19 cellular contexts compared by ENCODE assay signal in the genomic region with DNA sequence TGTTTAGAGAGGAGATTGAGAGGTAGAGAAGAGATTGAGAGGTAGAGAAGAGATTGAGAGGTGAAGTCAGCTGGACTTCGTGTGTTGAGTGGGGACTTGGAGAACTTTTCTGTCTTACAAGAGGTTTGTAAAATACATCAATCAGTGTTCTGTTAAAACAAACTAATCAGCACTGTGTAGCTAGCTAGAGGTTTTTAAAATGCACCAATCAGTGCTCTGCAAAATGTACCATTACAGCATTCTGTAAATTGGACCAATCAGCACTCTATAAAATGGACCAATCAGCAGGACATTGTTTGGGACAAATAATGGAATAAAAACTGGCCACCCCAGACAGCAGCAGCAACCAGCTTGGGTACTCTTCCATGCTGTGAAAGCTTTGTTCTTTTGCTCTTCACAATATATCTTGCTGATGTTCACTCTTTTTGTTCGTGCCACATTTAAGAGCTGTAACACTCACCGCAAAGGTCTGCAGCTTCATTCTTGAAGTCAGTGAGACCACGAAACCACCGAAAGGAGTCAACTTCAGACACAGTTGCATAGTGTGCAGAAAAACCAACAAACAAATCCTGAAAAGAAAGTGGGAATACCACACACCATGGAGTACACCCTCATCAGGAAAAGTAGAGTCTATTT.
DNase-seq lines count a peak whose midpoint lies in the region; ATAC-seq and TF ChIP-seq lines count a peak whose summit lies in the region.
"Had no signal": no experiment of that assay in that cellular context is flagged by ENCODE, and none has a peak within 500 bp of the region (broad histone marks: within the 10 kb centered on the region; RNA-seq: fewer than 3 reads in every experiment).

No MANE protein-coding gene starts in this region.

- H3K27me3 ChIP-seq in CD4-positive, alpha-beta memory T cell (ENCODE audit: insufficient read depth, low read length): no peaks in the 10 kb centered on the region
- H3K27me3 ChIP-seq: BLaER1 treated with 17β-estradiol and CSF1 and Interleukin-3, amounts not matched to agents 10 nM and 100 nM had no signal

- H3K27ac Mint-ChIP-seq in stimulated activated naive CD8-positive, alpha-beta T cell treated with anti-CD3 and anti-CD28 coated beads, Interleukin-15, amount 100 ng/mL, for 72 hours: no peak overlapping the region
- H3K27ac Mint-ChIP-seq in activated CD8-positive, alpha-beta T cell treated with anti-CD3 and anti-CD28 coated beads for 36 hours: no peak overlapping the region
- H3K27ac Mint-ChIP-seq in activated naive CD8-positive, alpha-beta T cell treated with anti-CD3 and anti-CD28 coated beads for 36 hours: no peak overlapping the region
- peak overlapping the region in 2 of 10 donors; percentile 23 to 62 for H3K27ac Mint-ChIP-seq in naive thymus-derived CD8-positive, alpha-beta T cell
- H3K27ac Mint-ChIP-seq in stimulated activated memory B cell treated with anti-CD40 and anti-IgM and Interleukin-4, amounts not matched to agents 10 μg/mL and 1 μg/mL and 100 μg/mL, for 72 hours: no peak overlapping the region
- H3K27ac Mint-ChIP-seq in CD4-positive, alpha-beta memory T cell: no peak overlapping the region
- H3K27ac Mint-ChIP-seq: B cell; CD4-positive, alpha-beta T cell had no signal

- no peak overlapping the region for H3K4me3 ChIP-seq in CD4-positive, alpha-beta memory T cell (ENCODE audit: low read length in 2 of 2)
- H3K4me3 ChIP-seq: A549; BLaER1 treated with 17β-estradiol and CSF1 and Interleukin-3, amounts not matched to agents 10 nM and 100 nM had no signal

- POLR2A ChIA-PET in activated CD8-positive, alpha-beta T cell treated with anti-CD3 and anti-CD28 coated beads for 36 hours (lab: Charles Lee): no interaction called here
- POLR2A ChIA-PET in naive thymus-derived CD8-positive, alpha-beta T cell (lab: Charles Lee): no interaction called here
- POLR2A ChIA-PET in CD4-positive, alpha-beta memory T cell (lab: Charles Lee; ENCODE audit: partially characterized antibody): no interaction called here

- no peaks in the 10 kb centered on the region for H3K9me3 ChIP-seq in CD4-positive, alpha-beta memory T cell (ENCODE audit: control insufficient read depth in 1 of 2, low read length in 2 of 2)
- H3K9me3 ChIP-seq: A549; BLaER1 treated with 17β-estradiol and CSF1 and Interleukin-3, amounts not matched to agents 10 nM and 100 nM; Caco-2 had no signal

- H3K27me3 Mint-ChIP-seq in stimulated activated naive CD8-positive, alpha-beta T cell treated with anti-CD3 and anti-CD28 coated beads, Interleukin-15, amount 100 ng/mL, for 72 hours: peaks cover 21% of the 10 kb centered on the region
- peaks cover 2% of the 10 kb centered on the region for H3K27me3 Mint-ChIP-seq in activated CD8-positive, alpha-beta T cell treated with anti-CD3 and anti-CD28 coated beads for 36 hours
- H3K27me3 Mint-ChIP-seq in activated naive CD8-positive, alpha-beta T cell treated with anti-CD3 and anti-CD28 coated beads for 36 hours: peaks cover 11% of the 10 kb centered on the region
- H3K27me3 Mint-ChIP-seq in naive thymus-derived CD8-positive, alpha-beta T cell: peaks cover 0 to 4% (median 0%) of the 10 kb centered on the region in 5 donors
- no peaks in the 10 kb centered on the region for H3K27me3 Mint-ChIP-seq in stimulated activated memory B cell treated with anti-CD40 and anti-IgM and Interleukin-4, amounts not matched to agents 10 μg/mL and 1 μg/mL and 100 μg/mL, for 72 hours
- H3K27me3 Mint-ChIP-seq in CD4-positive, alpha-beta memory T cell: no peaks in the 10 kb centered on the region
- H3K27me3 Mint-ChIP-seq: B cell; CD4-positive, alpha-beta T cell had no signal

- DNase-seq in stimulated activated naive CD8-positive, alpha-beta T cell treated with anti-CD3 and anti-CD28 coated beads, Interleukin-15, amount 100 ng/mL, for 72 hours: peak; percentile 6 to 33
- DNase-seq in stimulated activated naive CD8-positive, alpha-beta T cell treated with anti-CD3 and anti-CD28 coated beads, Interleukin-15, Interleukin-2, amounts not matched to agents 100 U/mL and 50 U/mL, for 24 hours: no peak
- DNase-seq in activated CD8-positive, alpha-beta T cell treated with anti-CD3 and anti-CD28 coated beads for 36 hours: peak; percentile 19
- peak; percentile 3 for DNase-seq in activated naive CD8-positive, alpha-beta T cell treated with anti-CD3 and anti-CD28 coated beads for 36 hours
- DNase-seq in naive thymus-derived CD8-positive, alpha-beta T cell: peak in 2 of 10 donors; percentile 12 to 30
- no peak for DNase-seq in CD4-positive, alpha-beta memory T cell
- DNase-seq: AML-193; Caco-2; Calu3; CD4-positive, alpha-beta T cell; DMS79 treated with DMSO at 0.1 percent for 48 hours; GF-D8 had no signal

- H3K4me3 Mint-ChIP-seq in stimulated activated naive CD8-positive, alpha-beta T cell treated with anti-CD3 and anti-CD28 coated beads, Interleukin-15, amount 100 ng/mL, for 72 hours: no peak overlapping the region
- H3K4me3 Mint-ChIP-seq in activated CD8-positive, alpha-beta T cell treated with anti-CD3 and anti-CD28 coated beads for 36 hours: no peak overlapping the region
- no peak overlapping the region for H3K4me3 Mint-ChIP-seq in activated naive CD8-positive, alpha-beta T cell treated with anti-CD3 and anti-CD28 coated beads for 36 hours
- peak overlapping the region in 3 of 10 donors; percentile 35 to 63 (median 43) for H3K4me3 Mint-ChIP-seq in naive thymus-derived CD8-positive, alpha-beta T cell
- H3K4me3 Mint-ChIP-seq in stimulated activated memory B cell treated with anti-CD40 and anti-IgM and Interleukin-4, amounts not matched to agents 10 μg/mL and 1 μg/mL and 100 μg/mL, for 72 hours: no peak overlapping the region
- H3K4me3 Mint-ChIP-seq in CD4-positive, alpha-beta memory T cell: no peak overlapping the region
- H3K4me3 Mint-ChIP-seq: B cell; CD4-positive, alpha-beta T cell had no signal

- no peaks in the 10 kb centered on the region for H3K36me3 ChIP-seq in CD4-positive, alpha-beta memory T cell (ENCODE audit: insufficient read depth, low read length)
- H3K36me3 ChIP-seq: BLaER1 treated with 17β-estradiol and CSF1 and Interleukin-3, amounts not matched to agents 10 nM and 100 nM had no signal

- H3K27ac ChIP-seq in CD4-positive, alpha-beta memory T cell (ENCODE audit: low read depth, low read length): no peak overlapping the region
- H3K27ac ChIP-seq: 22Rv1; A549; BLaER1 treated with 17β-estradiol and CSF1 and Interleukin-3, amounts not matched to agents 10 nM and 100 nM; C4-2B had no signal

- TF ChIP-seq CTCF in activated CD8-positive, alpha-beta T cell treated with anti-CD3 and anti-CD28 coated beads for 36 hours (IDR thresholded peaks at IDR 0.05): no peak

- peak; percentile 80 for ATAC-seq in stimulated activated naive CD8-positive, alpha-beta T cell treated with anti-CD3 and anti-CD28 coated beads, Interleukin-15, amount 100 ng/mL, for 72 hours
- ATAC-seq in stimulated activated naive CD8-positive, alpha-beta T cell treated with anti-CD3 and anti-CD28 coated beads, Interleukin-15, Interleukin-2, amounts not matched to agents 100 U/mL and 50 U/mL, for 24 hours: no peak
- ATAC-seq in activated CD8-positive, alpha-beta T cell treated with anti-CD3 and anti-CD28 coated beads for 36 hours: no peak
- ATAC-seq in naive thymus-derived CD8-positive, alpha-beta T cell: peak; percentile 59 to 88
- ATAC-seq in stimulated activated memory B cell treated with anti-CD40 and anti-IgM and Interleukin-4, amounts not matched to agents 10 μg/mL and 1 μg/mL and 100 μg/mL, for 72 hours: no peak
- ATAC-seq in GM21381 (IDR thresholded peaks at IDR 0.05; ENCODE audit: unreplicated experiment): no peak
- ATAC-seq: A549 had no signal

- intact Hi-C loops in activated CD8-positive, alpha-beta T cell treated with anti-CD3 and anti-CD28 coated beads for 36 hours (cut with micrococcal nuclease): no loop called here
- intact Hi-C loops in CD4-positive, alpha-beta memory T cell (cut with micrococcal nuclease): no loop called here

- peaks cover 0 to 5% of the 10 kb centered on the region in 2 donors for H3K9me3 Mint-ChIP-seq in stimulated activated naive CD8-positive, alpha-beta T cell treated with anti-CD3 and anti-CD28 coated beads, Interleukin-15, amount 100 ng/mL, for 72 hours
- H3K9me3 Mint-ChIP-seq in activated CD8-positive, alpha-beta T cell treated with anti-CD3 and anti-CD28 coated beads for 36 hours: no peaks in the 10 kb centered on the region
- peaks cover 2% of the 10 kb centered on the region for H3K9me3 Mint-ChIP-seq in activated naive CD8-positive, alpha-beta T cell treated with anti-CD3 and anti-CD28 coated beads for 36 hours
- peaks cover 0 to 10% (median 0%) of the 10 kb centered on the region in 9 donors for H3K9me3 Mint-ChIP-seq in naive thymus-derived CD8-positive, alpha-beta T cell
- H3K9me3 Mint-ChIP-seq in stimulated activated memory B cell treated with anti-CD40 and anti-IgM and Interleukin-4, amounts not matched to agents 10 μg/mL and 1 μg/mL and 100 μg/mL, for 72 hours: peaks cover 6% of the 10 kb centered on the region
- H3K9me3 Mint-ChIP-seq in CD4-positive, alpha-beta memory T cell: no peaks in the 10 kb centered on the region
- H3K9me3 Mint-ChIP-seq: CD4-positive, alpha-beta T cell had no signal

- H3K36me3 Mint-ChIP-seq in activated CD8-positive, alpha-beta T cell treated with anti-CD3 and anti-CD28 coated beads for 36 hours (ENCODE audit: low read depth): no peaks in the 10 kb centered on the region
- no peaks in the 10 kb centered on the region for H3K36me3 Mint-ChIP-seq in activated naive CD8-positive, alpha-beta T cell treated with anti-CD3 and anti-CD28 coated beads for 36 hours
- H3K36me3 Mint-ChIP-seq in naive thymus-derived CD8-positive, alpha-beta T cell: no peaks in the 10 kb centered on the region
- H3K36me3 Mint-ChIP-seq in stimulated activated memory B cell treated with anti-CD40 and anti-IgM and Interleukin-4, amounts not matched to agents 10 μg/mL and 1 μg/mL and 100 μg/mL, for 72 hours: no peaks in the 10 kb centered on the region
- H3K36me3 Mint-ChIP-seq in CD4-positive, alpha-beta memory T cell: no peaks in the 10 kb centered on the region

- peaks cover 26% of the 10 kb centered on the region for H3K4me1 Mint-ChIP-seq in stimulated activated naive CD8-positive, alpha-beta T cell treated with anti-CD3 and anti-CD28 coated beads, Interleukin-15, amount 100 ng/mL, for 72 hours
- peaks cover 25% of the 10 kb centered on the region for H3K4me1 Mint-ChIP-seq in activated CD8-positive, alpha-beta T cell treated with anti-CD3 and anti-CD28 coated beads for 36 hours (ENCODE audit: low read depth)
- peaks cover 17% of the 10 kb centered on the region for H3K4me1 Mint-ChIP-seq in activated naive CD8-positive, alpha-beta T cell treated with anti-CD3 and anti-CD28 coated beads for 36 hours
- H3K4me1 Mint-ChIP-seq in naive thymus-derived CD8-positive, alpha-beta T cell: peaks cover 18 to 39% (median 31%) of the 10 kb centered on the region in 4 donors
- H3K4me1 Mint-ChIP-seq in stimulated activated memory B cell treated with anti-CD40 and anti-IgM and Interleukin-4, amounts not matched to agents 10 μg/mL and 1 μg/mL and 100 μg/mL, for 72 hours: no peaks in the 10 kb centered on the region
- no peaks in the 10 kb centered on the region for H3K4me1 Mint-ChIP-seq in CD4-positive, alpha-beta memory T cell
- H3K4me1 Mint-ChIP-seq: B cell had no signal

- H3K4me1 ChIP-seq in CD4-positive, alpha-beta memory T cell (ENCODE audit: insufficient read depth, low read length): no peaks in the 10 kb centered on the region
- H3K4me1 ChIP-seq: A549; BLaER1 treated with 17β-estradiol and CSF1 and Interleukin-3, amounts not matched to agents 10 nM and 100 nM; Caco-2 had no signal

- CTCF ChIA-PET in activated CD8-positive, alpha-beta T cell treated with anti-CD3 and anti-CD28 coated beads for 36 hours (lab: Charles Lee): no interaction called here
- CTCF ChIA-PET in CD4-positive, alpha-beta memory T cell (lab: Charles Lee; ENCODE audit: partially characterized antibody): no interaction called here

Comparison
In these comparisons a context has a peak if more than half of its experiments do, and no peak if none do; other contexts are left out.
1. ATAC-seq: peak in stimulated activated naive CD8-positive, alpha-beta T cell treated with anti-CD3 and anti-CD28 coated beads, Interleukin-15, amount 100 ng/mL, for 72 hours (single experiment) and naive thymus-derived CD8-positive, alpha-beta T cell (2 of 2); none in stimulated activated naive CD8-positive, alpha-beta T cell treated with anti-CD3 and anti-CD28 coated beads, Interleukin-15, Interleukin-2, amounts not matched to agents 100 U/mL and 50 U/mL, for 24 hours (single experiment), activated CD8-positive, alpha-beta T cell treated with anti-CD3 and anti-CD28 coated beads for 36 hours (single experiment), stimulated activated memory B cell treated with anti-CD40 and anti-IgM and Interleukin-4, amounts not matched to agents 10 μg/mL and 1 μg/mL and 100 μg/mL, for 72 hours (single experiment) and GM21381 (single experiment).
2. DNase-seq: peak in stimulated activated naive CD8-positive, alpha-beta T cell treated with anti-CD3 and anti-CD28 coated beads, Interleukin-15, amount 100 ng/mL, for 72 hours (2 of 2), activated CD8-positive, alpha-beta T cell treated with anti-CD3 and anti-CD28 coated beads for 36 hours (single experiment) and activated naive CD8-positive, alpha-beta T cell treated with anti-CD3 and anti-CD28 coated beads for 36 hours (single experiment); none in stimulated activated naive CD8-positive, alpha-beta T cell treated with anti-CD3 and anti-CD28 coated beads, Interleukin-15, Interleukin-2, amounts not matched to agents 100 U/mL and 50 U/mL, for 24 hours (single experiment) and CD4-positive, alpha-beta memory T cell (0 of 5).